Comparison of ENCODE assay signal across 21 cellular contexts in genomic region chr10:78164687-78165086, GRCh38.
DNase-seq lines count a peak whose midpoint lies in the region; ATAC-seq and TF ChIP-seq lines count a peak whose summit lies in the region.
"Had no signal": no experiment of that assay in that cellular context is flagged by ENCODE, and none has a peak within 500 bp of the region (broad histone marks: within the 10 kb centered on the region; RNA-seq: fewer than 3 reads in every experiment).

No MANE protein-coding gene starts in this region.

- no peak for TF ChIP-seq POLR2A in uterus (IDR thresholded peaks at IDR 0.05)

- peak overlapping the region; percentile 71 for H3K27ac Mint-ChIP-seq in neural progenitor cell
- H3K27ac Mint-ChIP-seq: B cell, CD14-positive monocyte had no signal

- H3K4me3 ChIP-seq in neural progenitor cell (no peak overlapping the region), uterus (no peak overlapping the region)
- H3K4me3 ChIP-seq: K562 had no signal

- peaks cover 4% of the 10 kb centered on the region for H3K9me3 Mint-ChIP-seq in neural progenitor cell

- no peaks in the 10 kb centered on the region for H3F3A ChIP-seq in neural progenitor cell (ENCODE audit: low read depth)

- H3K4me3 Mint-ChIP-seq in neural progenitor cell = no peak overlapping the region
- H3K4me3 Mint-ChIP-seq: B cell, CD14-positive monocyte had no signal

- H3K27me3 Mint-ChIP-seq in neural progenitor cell (ENCODE audit: insufficient read depth, low read depth) = peaks cover 3% of the 10 kb centered on the region

- intact Hi-C loops in Right ventricle myocardium inferior (cut with DNase I) (no loop called here), uterus (cut with DNase I; ENCODE audit: low total_unique reads) (no loop called here)

- H3K9ac ChIP-seq in neural progenitor cell = no peak overlapping the region

- no peak overlapping the region for H3K4me2 ChIP-seq in neural progenitor cell

- TF ChIP-seq CTCF in neural progenitor cell (IDR thresholded peaks at IDR 0.05) = no peak
- TF ChIP-seq CTCF in uterus (IDR thresholded peaks at IDR 0.05) = no peak

- ATAC-seq in Right ventricle myocardium inferior = no peak
- ATAC-seq: K562 had no signal

- H3K9me3 ChIP-seq in neural progenitor cell (ENCODE audit: low read depth) (no peaks in the 10 kb centered on the region), uterus (no peaks in the 10 kb centered on the region)

- H3K27me3 ChIP-seq in neural progenitor cell = no peaks in the 10 kb centered on the region
- no peaks in the 10 kb centered on the region for H3K27me3 ChIP-seq in uterus

- H3K27ac ChIP-seq in neural progenitor cell = no peak overlapping the region
- no peak overlapping the region for H3K27ac ChIP-seq in uterus
- H3K27ac ChIP-seq: HL-60 had no signal

- H3K36me3 ChIP-seq in neural progenitor cell = no peaks in the 10 kb centered on the region
- H3K36me3 ChIP-seq in uterus = no peaks in the 10 kb centered on the region

- DNase-seq in DMS 273 (lab: John Stamatoyannopoulos, UW; ENCODE audit: unreplicated experiment) (peak; percentile 93), NCI-H1694 treated with DMSO at 0.1 percent for 48 hours (lab: John Stamatoyannopoulos, UW) (peak; percentile 72), cerebellar cortex (ENCODE audit: low spot score) (peak; percentile 51), neural progenitor cell (ENCODE audit: low spot score) (no peak), Right ventricle myocardium inferior (ENCODE audit: missing footprints) (no peak), uterus (no peak), KBM-7 (no peak)
- DNase-seq: EL, GOT3, HCEC 1CT, NCI-H1092, NCI-H1436 treated with DMSO at 0.1 percent for 48 hours, NCI-H2029 treated with DMSO at 0.1 percent for 48 hours, NCI-H510A, NCI-H774, OCI-M1, Right ventricle myocardium superior had no signal

- no peaks in the 10 kb centered on the region for H3K79me2 ChIP-seq in neural progenitor cell (ENCODE audit: low read depth)

- no peaks in the 10 kb centered on the region for H3K36me3 Mint-ChIP-seq in neural progenitor cell
- H3K36me3 Mint-ChIP-seq: CD14-positive monocyte had no signal

- no peak overlapping the region for H2AFZ ChIP-seq in neural progenitor cell (replicated peaks)

- peaks cover 29% of the 10 kb centered on the region for H3K4me1 Mint-ChIP-seq in neural progenitor cell
- H3K4me1 Mint-ChIP-seq: B cell, CD14-positive monocyte had no signal

- H3K4me1 ChIP-seq in neural progenitor cell (no peaks in the 10 kb centered on the region), uterus (no peaks in the 10 kb centered on the region)

- H4K20me1 ChIP-seq in neural progenitor cell (ENCODE audit: low read depth) = no peaks in the 10 kb centered on the region

- in situ Hi-C loops in KBM-7 (cut with MboI; ENCODE audit: low pct_unique_long_range_greater_than_20kb, low sequenced_read_pairs) = no loop called here

Comparison
In these comparisons a context has a peak if more than half of its experiments do, and no peak if none do; other contexts are left out.
1. DNase-seq: peak in DMS 273 (single experiment), NCI-H1694 treated with DMSO at 0.1 percent for 48 hours (single experiment) and cerebellar cortex (single experiment); none in neural progenitor cell (single experiment), Right ventricle myocardium inferior (single experiment), uterus (0 of 2) and KBM-7 (single experiment).